8 cellular contexts compared by ENCODE assay signal in genomic region chr22:24429411-24430365, GRCh38. TPM values are rescaled to one million over a fixed set of nuclear protein-coding genes. Genes with fewer than 3 reads are reported as not detected.
DNase-seq lines count a peak whose midpoint lies in the region; ATAC-seq and TF ChIP-seq lines count a peak whose summit lies in the region.
"Had no signal": no experiment of that assay in that cellular context is flagged by ENCODE, and none has a peak within 500 bp of the region (broad histone marks: within the 10 kb centered on the region; RNA-seq: fewer than 3 reads in every experiment).

No MANE protein-coding gene starts in this region.

- H3K9me3 Mint-ChIP-seq in HFFc6: no peaks in the 10 kb centered on the region
- no peaks in the 10 kb centered on the region for H3K9me3 Mint-ChIP-seq in T-helper 1 cell treated with Interleukin-12 subunit alpha and Interleukin-12 subunit beta and Interleukin-4 antibody, amounts not matched to agents 30 μg/mL and 1 μg/mL, for 36 hours

- peak; percentile 30 for DNase-seq in HFFc6
- DNase-seq in caudate nucleus (lab: John Stamatoyannopoulos, UW): peak in 1 of 61 donors; percentile 31
- DNase-seq in renal cortical epithelial cell (ENCODE audit: low read depth): peak; percentile 37

- no peak overlapping the region for H3K27ac Mint-ChIP-seq in HFFc6
- H3K27ac Mint-ChIP-seq in T-helper 1 cell treated with Interleukin-12 subunit alpha and Interleukin-12 subunit beta and Interleukin-4 antibody, amounts not matched to agents 30 μg/mL and 1 μg/mL, for 36 hours: peak overlapping the region; percentile 92

- H3K27me3 Mint-ChIP-seq in HFFc6 (ENCODE audit: insufficient read depth): peaks cover 4% of the 10 kb centered on the region
- peaks cover 5% of the 10 kb centered on the region for H3K27me3 Mint-ChIP-seq in T-helper 1 cell treated with Interleukin-12 subunit alpha and Interleukin-12 subunit beta and Interleukin-4 antibody, amounts not matched to agents 30 μg/mL and 1 μg/mL, for 36 hours (ENCODE audit: low read depth)

- peaks cover 35% of the 10 kb centered on the region for H3K4me1 Mint-ChIP-seq in HFFc6 (ENCODE audit: low read depth)
- H3K4me1 Mint-ChIP-seq in T-helper 1 cell treated with Interleukin-12 subunit alpha and Interleukin-12 subunit beta and Interleukin-4 antibody, amounts not matched to agents 30 μg/mL and 1 μg/mL, for 36 hours (ENCODE audit: low read depth): peaks cover 55% of the 10 kb centered on the region

- no peak for TF ChIP-seq CTCF in HFFc6 (IDR thresholded peaks at IDR 0.05)

- no peaks in the 10 kb centered on the region for H3K36me3 Mint-ChIP-seq in HFFc6 (ENCODE audit: low read depth)
- peaks cover 10% of the 10 kb centered on the region for H3K36me3 Mint-ChIP-seq in T-helper 1 cell treated with Interleukin-12 subunit alpha and Interleukin-12 subunit beta and Interleukin-4 antibody, amounts not matched to agents 30 μg/mL and 1 μg/mL, for 36 hours (ENCODE audit: low read depth)

- H3K4me3 Mint-ChIP-seq in HFFc6: no peak overlapping the region
- peak overlapping the region; percentile 88 for H3K4me3 Mint-ChIP-seq in T-helper 1 cell treated with Interleukin-12 subunit alpha and Interleukin-12 subunit beta and Interleukin-4 antibody, amounts not matched to agents 30 μg/mL and 1 μg/mL, for 36 hours

- ATAC-seq in GM21526 (IDR thresholded peaks at IDR 0.05; ENCODE audit: low FRiP score, unreplicated experiment) (no peak), HG02763 (IDR thresholded peaks at IDR 0.05; ENCODE audit: unreplicated experiment) (no peak), HG03025 (IDR thresholded peaks at IDR 0.05; ENCODE audit: low FRiP score, unreplicated experiment) (no peak)

- peak overlapping the region; percentile 52 for H3K27ac ChIP-seq in caudate nucleus (ENCODE audit: low read depth, low read length)
- H3K27ac ChIP-seq: SJSA1 had no signal

RNA-seq across cellular contexts. Expression of gene ADORA2A, which starts 2.3 kb away (rescaled TPM):
- total RNA-seq in HFFc6 (2021; fragmentation: NEBNext Ultra II Directional; extraction: Animal tissue kit (Norgen Biotek cat#: 25700)): 1 to 10 TPM; 1.1 to 2.9 (median 1.4) TPM
- total RNA-seq in renal cortical epithelial cell: 0.17 and 0.80 TPM in 2 replicates
